In genomic region chr4:53895137-53895536, GRCh38 we compare ENCODE assay signal across 21 cellular contexts.
A peak's percentile ranks its signal among the peaks of the same experiment; 100 is the strongest.
DNase-seq lines count a peak whose midpoint lies in the region; ATAC-seq, FAIRE-seq and TF ChIP-seq lines count a peak whose summit lies in the region.
"Had no signal": no experiment of that assay in that cellular context is flagged by ENCODE, and none has a peak within 500 bp of the region (broad histone marks: within the 10 kb centered on the region; RNA-seq: fewer than 3 reads in every experiment).

No MANE protein-coding gene starts in this region.

- H3K4me1 Mint-ChIP-seq in nephron = peaks cover 35% of the 10 kb centered on the region
- H3K4me1 Mint-ChIP-seq: CD8-positive, alpha-beta memory T cell had no signal

- H3K27ac ChIP-seq in small intestine (ENCODE audit: low read depth in 1 of 2, low read length in 1 of 2) = no peak overlapping the region
- H3K27ac ChIP-seq: RWPE1 had no signal

- H3K4me3 Mint-ChIP-seq in nephron = no peak overlapping the region
- H3K4me3 Mint-ChIP-seq: CD8-positive, alpha-beta memory T cell had no signal

- peak; percentile 56 for DNase-seq in DMS53 (lab: John Stamatoyannopoulos, UW)
- DNase-seq in NCI-H345 treated with DMSO at 0.1 percent for 48 hours (lab: John Stamatoyannopoulos, UW; ENCODE audit: unreplicated experiment) = peak; percentile 31
- DNase-seq in SHP77 (lab: John Stamatoyannopoulos, UW) = peak; percentile 44 to 53
- no peak for DNase-seq in epidermal melanocyte (ENCODE audit: insufficient read length, low spot score)
- no peak for DNase-seq in small intestine
- DNase-seq: AML-193; C1 segment of cervical spinal cord; Calu3; CD8-positive, alpha-beta memory T cell; DMS153; GDM1; Karpas-422; MV-4-11; NCI-H1930; NCI-H524 treated with DMSO at 0.1 percent for 48 hours; NK-92 treated with Interleukin-12 subunit alpha and Interleukin-12 subunit beta, amount 100 ng/mL, for 24 hours had no signal

- peak overlapping the region; percentile 39 to 63 (median 50) for H3K27ac Mint-ChIP-seq in nephron
- H3K27ac Mint-ChIP-seq: CD8-positive, alpha-beta memory T cell had no signal

- no peaks in the 10 kb centered on the region for H3K27me3 Mint-ChIP-seq in nephron (ENCODE audit: low read depth)

- TF ChIP-seq CTCF in nephron (IDR thresholded peaks at IDR 0.05; ENCODE audit: unreplicated experiment in 3 of 3) = no peak

- no peak for FAIRE-seq in small intestine (lab: Jason Lieb, UNC)
- FAIRE-seq: GM19239 had no signal

- H3K4me3 ChIP-seq in small intestine (ENCODE audit: low read depth in 1 of 2, low read length in 2 of 2) = no peak overlapping the region

- no peaks in the 10 kb centered on the region for H3K9me3 ChIP-seq in small intestine (ENCODE audit: control insufficient read depth, low read depth)

- H3K4me1 ChIP-seq in small intestine (ENCODE audit: control insufficient read depth in 2 of 2, insufficient read depth in 1 of 2, low read depth in 1 of 2, low read length in 1 of 2) = no peaks in the 10 kb centered on the region

- no peaks in the 10 kb centered on the region for H3K9me3 Mint-ChIP-seq in nephron

- no peak for ATAC-seq in GM21423 (IDR thresholded peaks at IDR 0.05; ENCODE audit: unreplicated experiment)
- ATAC-seq: SK-N-SH treated with all-trans-retinoic acid at 6 μM for 48 hours had no signal

- H3K36me3 ChIP-seq in small intestine (ENCODE audit: control insufficient read depth in 2 of 2, insufficient read depth in 2 of 2, low read length in 2 of 2) = no peaks in the 10 kb centered on the region

- H3K36me3 Mint-ChIP-seq in nephron (ENCODE audit: low read depth) = no peaks in the 10 kb centered on the region
- H3K36me3 Mint-ChIP-seq: CD8-positive, alpha-beta memory T cell had no signal

- H3K27me3 ChIP-seq in small intestine (ENCODE audit: control insufficient read depth in 2 of 2, insufficient read depth in 2 of 2, low read length in 2 of 2) = no peaks in the 10 kb centered on the region

- WGBS in small intestine, 3 donors = 60 to 73% (median 62%) methylated on average over 3 of the region's 3 CpGs

Comparison
In these comparisons a context has a peak if more than half of its experiments do, and no peak if none do; other contexts are left out.
1. DNase-seq: peak in DMS53 (single experiment), NCI-H345 treated with DMSO at 0.1 percent for 48 hours (single experiment) and SHP77 (2 of 2); none in epidermal melanocyte (single experiment) and small intestine (single experiment).